ENCODE assay signal across 8 cellular contexts in genomic region chr12:89345830-89346740, GRCh38. TPM values are rescaled to one million over a fixed set of nuclear protein-coding genes. Genes with fewer than 3 reads are reported as not detected.
DNase-seq lines count a peak whose midpoint lies in the region; ATAC-seq and TF ChIP-seq lines count a peak whose summit lies in the region.

No MANE protein-coding gene starts in this region.

- H3K9me3 Mint-ChIP-seq in HFFc6: peaks cover 10% of the 10 kb centered on the region

- peaks cover 55% of the 10 kb centered on the region for H3K4me1 Mint-ChIP-seq in HFFc6 (ENCODE audit: low read depth)

- peak; percentile 44 for DNase-seq in activated CD4-positive, alpha-beta T cell treated with anti-CD3 and anti-CD28 coated beads for 48 hours
- DNase-seq in activated CD4-positive, alpha-beta T cell treated with anti-CD3 and anti-CD28 coated beads, Interleukin-2, amount 50 U/mL, for 4 hours: no peak
- DNase-seq in HFFc6 (peak; percentile 46), M059J (ENCODE audit: low read depth) (peak; percentile 54), SHP77 treated with DMSO at 0.1 percent for 48 hours (lab: John Stamatoyannopoulos, UW) (peak; percentile 97), colonic mucosa (peak; percentile 62), lower lobe of right lung (peak; percentile 80), thyroid gland (peak; percentile 9 to 15)

- H3K27ac ChIP-seq in colonic mucosa (peak overlapping the region; percentile 68), lower lobe of right lung (peak overlapping the region; percentile 99), thyroid gland (peak overlapping the region in 1 of 3 donors; percentile 17)

- H3K4me3 Mint-ChIP-seq in HFFc6: peak overlapping the region; percentile 77

- 60 to 62% methylated on average over 10 of the region's 10 CpGs for WGBS in thyroid gland, 2 donors

- peak overlapping the region in 1 of 2 donors; percentile 46 for H3K9ac ChIP-seq in colonic mucosa (ENCODE audit: low read depth in 2 of 2, low read length in 2 of 2)

- no peak for TF ChIP-seq POLR2A in thyroid gland (IDR thresholded peaks at IDR 0.05)

- H3K27me3 ChIP-seq in colonic mucosa (no peaks in the 10 kb centered on the region), lower lobe of right lung (ENCODE audit: low read depth) (no peaks in the 10 kb centered on the region), thyroid gland (no peaks in the 10 kb centered on the region)

- peak overlapping the region; percentile 76 for H3K27ac Mint-ChIP-seq in HFFc6

- H3K9me3 ChIP-seq in colonic mucosa (no peaks in the 10 kb centered on the region), lower lobe of right lung (no peaks in the 10 kb centered on the region), thyroid gland (no peaks in the 10 kb centered on the region)

- H3K27me3 Mint-ChIP-seq in HFFc6 (ENCODE audit: insufficient read depth): peaks cover 24% of the 10 kb centered on the region

- no peaks in the 10 kb centered on the region for H3K36me3 ChIP-seq in colonic mucosa
- H3K36me3 ChIP-seq in lower lobe of right lung: peaks cover 35% of the 10 kb centered on the region
- H3K36me3 ChIP-seq in thyroid gland: peaks cover 4 to 10% of the 10 kb centered on the region in 2 donors

- intact Hi-C loops in colonic mucosa (cut with DNase I) (loop anchor here (5.0 to 10.0 kb wide), 2 partner anchors 109 to 294 kb away; no protein-coding TSS in a partner anchor), lower lobe of right lung (cut with DNase I) (no loop called here), thyroid gland (cut with DNase I) (no loop called here)

- H3K4me3 ChIP-seq in colonic mucosa (no peak overlapping the region), lower lobe of right lung (peak overlapping the region; percentile 89), thyroid gland (replicated peaks in 1 of 3) (no peak overlapping the region)

- peak; percentile 66 to 82 for ATAC-seq in lower lobe of right lung

- TF ChIP-seq CTCF in HFFc6 (IDR thresholded peaks at IDR 0.05): no peak
- no peak for TF ChIP-seq CTCF in colonic mucosa (IDR thresholded peaks at IDR 0.05)
- TF ChIP-seq CTCF in lower lobe of right lung (IDR thresholded peaks at IDR 0.05): no peak
- no peak for TF ChIP-seq CTCF in thyroid gland (IDR thresholded peaks at IDR 0.05)

- peaks cover 7% of the 10 kb centered on the region for H3K4me1 ChIP-seq in colonic mucosa
- H3K4me1 ChIP-seq in lower lobe of right lung: peaks cover 52% of the 10 kb centered on the region
- H3K4me1 ChIP-seq in thyroid gland: peaks cover 0 to 36% of the 10 kb centered on the region in 2 donors

- H3K36me3 Mint-ChIP-seq in HFFc6 (ENCODE audit: low read depth): peaks cover 40% of the 10 kb centered on the region

RNA-seq across cellular contexts. Expression of gene DUSP6, which starts 6.2 kb away (rescaled TPM):
- total RNA-seq in HFFc6 (2021; fragmentation: NEBNext Ultra II Directional; extraction: Animal tissue kit (Norgen Biotek cat#: 25700)): 10 to 100 TPM; 42.2 to 77.8 (median 46.2) TPM
- total RNA-seq in M059J (2014; rRNA removed; shearing (Covaris generic)): 14.6 and 24.0 TPM in 2 replicates
- total RNA-seq in colonic mucosa: 10 to 100 TPM; 53.8 to 97.6 TPM
- total RNA-seq in lower lobe of right lung: 196 TPM
- 10 to 100 TPM; 31.0 to 40.2 (median 33.8) TPM for total RNA-seq in thyroid gland

Comparison
In these comparisons a context has a peak if more than half of its experiments do, and no peak if none do; other contexts are left out.
1. DNase-seq: peak in activated CD4-positive, alpha-beta T cell treated with anti-CD3 and anti-CD28 coated beads for 48 hours (single experiment), HFFc6 (single experiment), M059J (single experiment), SHP77 treated with DMSO at 0.1 percent for 48 hours (single experiment), colonic mucosa (single experiment), lower lobe of right lung (single experiment) and thyroid gland (2 of 2); none in activated CD4-positive, alpha-beta T cell treated with anti-CD3 and anti-CD28 coated beads, Interleukin-2, amount 50 U/mL, for 4 hours (0 of 2).